Comparison of ENCODE assay signal across 9 cellular contexts in genomic region chr16:3170440-3171180, GRCh38. TPM values are rescaled to one million over a fixed set of nuclear protein-coding genes. Genes with fewer than 3 reads are reported as not detected.
DNase-seq lines count a peak whose midpoint lies in the region; ATAC-seq, FAIRE-seq and TF ChIP-seq lines count a peak whose summit lies in the region.
"Had no signal": no experiment of that assay in that cellular context is flagged by ENCODE, and none has a peak within 500 bp of the region (broad histone marks: within the 10 kb centered on the region; RNA-seq: fewer than 3 reads in every experiment).

No MANE protein-coding gene starts in this region.

- WGBS in HepG2 (ENCODE audit: low lambda C conversion rate): 4% methylated on average over 22 of the region's 53 CpGs

- no peak for TF ChIP-seq RAD21 in HepG2 (CRISPR knock-in tag; IDR thresholded peaks at IDR 0.05)

- H3K27ac ChIP-seq in 22Rv1: peak overlapping the region; percentile 30; the same call in 1 of the 2 replicates
- H3K27ac ChIP-seq in HepG2 (ENCODE audit: extremely low read length, insufficient read depth, low read length): no peak overlapping the region

- H3K9ac ChIP-seq in HepG2 (ENCODE audit: insufficient read depth, low read depth, low read length): peak overlapping the region; percentile 10; the same call in 1 of the 2 replicates

- H2AFZ ChIP-seq in HepG2 (ENCODE audit: low read length): no peak overlapping the region

- H3K36me3 Mint-ChIP-seq in activated naive CD4-positive, alpha-beta T cell treated with anti-CD3 and anti-CD28 coated beads, Interleukin-2, amount 50 U/mL, for 72 hours: peaks cover 0 to 5% of the 10 kb centered on the region in 2 donors

- no peak for TF ChIP-seq POLR2A in HepG2 (IDR thresholded peaks at IDR 0.05; ENCODE audit: insufficient read depth in 1 of 2, low read depth in 2 of 2, low read length in 2 of 2)

- TF ChIP-seq CTCF in 22Rv1 (IDR thresholded peaks at IDR 0.05) (no peak), HepG2 (CRISPR knock-in tag; IDR thresholded peaks at IDR 0.05) (no peak)

- peak; percentile 6 to 7 for ATAC-seq in activated naive CD4-positive, alpha-beta T cell treated with anti-CD3 and anti-CD28 coated beads, Interleukin-2, amount 50 U/mL, for 72 hours
- ATAC-seq in HepG2: peak; percentile 25
- ATAC-seq in HG03378 (IDR thresholded peaks at IDR 0.05; ENCODE audit: unreplicated experiment): no peak
- ATAC-seq in activated CD4-positive, CD25-positive, alpha-beta regulatory T cell treated with anti-CD3 and anti-CD28 coated beads, Interleukin-2, amount 50 U/mL, for 24 hours: no peak

- H3K27ac Mint-ChIP-seq in activated naive CD4-positive, alpha-beta T cell treated with anti-CD3 and anti-CD28 coated beads, Interleukin-2, amount 50 U/mL, for 72 hours: peak overlapping the region; percentile 84 to 96

- no peaks in the 10 kb centered on the region for H3K9me3 ChIP-seq in HepG2 (ENCODE audit: low read length)

- H3K4me2 ChIP-seq in HepG2 (ENCODE audit: low read depth, low read length): peak overlapping the region; percentile 94

- peak overlapping the region; percentile 58 for H3K4me3 ChIP-seq in H7 (ENCODE audit: insufficient read depth, low read depth, low read length)
- H3K4me3 ChIP-seq in HepG2 (replicated peaks in 1 of 3; ENCODE audit: insufficient read depth in 1 of 3, low read depth in 2 of 3, low read length in 3 of 3): peak overlapping the region; percentile 63 to 78 (median 77)

- H3K79me2 ChIP-seq in HepG2 (ENCODE audit: insufficient read depth, low read length): no peaks in the 10 kb centered on the region

- CTCF ChIA-PET in HepG2 (lab: Yijun Ruan, JAX; ENCODE audit: low intra/inter-chr PET ratio, low total read pairs): no interaction called here

- no peak for FAIRE-seq in HepG2 (lab: Jason Lieb, UNC)

- H4K20me1 ChIP-seq in HepG2 (ENCODE audit: insufficient read depth, low read length): no peaks in the 10 kb centered on the region

- DNase-seq in H7 (peak; percentile 77), HepG2 (ENCODE audit: low spot score) (no peak), occipital lobe (lab: John Stamatoyannopoulos, UW) (no peak), NCI-H226 (no peak)
- no peak for DNase-seq in activated naive CD4-positive, alpha-beta T cell treated with anti-CD3 and anti-CD28 coated beads, Interleukin-2, amount 50 U/mL, for 72 hours (ENCODE audit: low spot score in 2 of 2)

- in situ Hi-C loops in HepG2 (cut with HindIII; ENCODE audit: extremely low pct_ligation_motif_present, low pct_unique_long_range_greater_than_20kb): no loop called here

- peaks cover 23% of the 10 kb centered on the region for H3K27me3 ChIP-seq in H7 (ENCODE audit: control insufficient read depth, insufficient read depth, low read length)
- peaks cover 0 to 12% of the 10 kb centered on the region in 2 experiments; a peak in 1 of 5 replicates for H3K27me3 ChIP-seq in HepG2 (ENCODE audit: control insufficient read depth in 1 of 2, insufficient read depth in 2 of 2, low read length in 2 of 2)

- no peak for TF ChIP-seq EP300 in HepG2 (IDR thresholded peaks at IDR 0.05; ENCODE audit: low read depth in 2 of 2, low read length in 2 of 2)
- no peak for TF ChIP-seq EP300 in HepG2 (CRISPR knock-in tag; IDR thresholded peaks at IDR 0.05; ENCODE audit: borderline replicate concordance)

- H3K36me3 ChIP-seq in H7 (replicated peaks; ENCODE audit: control insufficient read depth, insufficient read depth, low read length): no peaks in the 10 kb centered on the region
- H3K36me3 ChIP-seq in HepG2 (replicated peaks in 1 of 2; ENCODE audit: control insufficient read depth in 1 of 2, insufficient read depth in 2 of 2, low read length in 2 of 2): no peaks in the 10 kb centered on the region

- no peaks in the 10 kb centered on the region for H3K9me3 Mint-ChIP-seq in activated naive CD4-positive, alpha-beta T cell treated with anti-CD3 and anti-CD28 coated beads, Interleukin-2, amount 50 U/mL, for 72 hours

- no TSS peak for BruUV-seq in HepG2 (replicated peaks; lab: Mats Ljungman, UMichigan)

- intact Hi-C loops in HepG2 (cut with micrococcal nuclease; ENCODE audit: unreplicated experiment): loop anchor here (2.0 to 5.0 kb wide), 2 partner anchors 18 to 38 kb away; no protein-coding TSS in a partner anchor

- POLR2A ChIA-PET in HepG2 (lab: Yijun Ruan, JAX): interaction anchor here (0.6 to 3.5 kb wide), 8 partner anchors 7 to 94 kb away, joined by 3 to 51 read pairs (median 14); partner anchors contain the start of genes OR1F1 and ZNF213

- peaks cover 61% of the 10 kb centered on the region for H3K4me1 ChIP-seq in HepG2 (ENCODE audit: insufficient read depth, low read length)

RNA-seq across cellular contexts. Expression of gene OR1F1, which starts 17.4 kb away (rescaled TPM):
- total RNA-seq in H7 (2014; rRNA removed; shearing (Covaris generic)): not detected in 2 replicates
- total RNA-seq in activated naive CD4-positive, alpha-beta T cell treated with anti-CD3 and anti-CD28 coated beads, Interleukin-2, amount 50 U/mL, for 72 hours: not detected
- total RNA-seq in HepG2 (2016; rRNA removed; fragmentation: Illumina TruSeq; extraction: Trizol) (not detected in 2 replicates), occipital lobe (0.78 TPM)
- total RNA-seq in HepG2 (2016; cell fraction: cytosol; rRNA removed; fragmentation: Illumina TruSeq; extraction: Trizol; ENCODE audit: low read depth): not detected in 2 replicates
- 0.15 TPM in 1 of 2 replicates, not detected in the other for total RNA-seq in HepG2 (2016; cell fraction: insoluble cytoplasmic fraction; rRNA removed; fragmentation: Illumina TruSeq; extraction: Trizol)
- not detected in 2 replicates for total RNA-seq in HepG2 (2016; cell fraction: membrane; rRNA removed; fragmentation: Illumina TruSeq; extraction: Trizol)
- not detected in 2 replicates for total RNA-seq in HepG2 (2016; cell fraction: nucleus; rRNA removed; fragmentation: Illumina TruSeq; extraction: Trizol)
- polyA plus RNA-seq in HepG2 (2011; rRNA removed): 0.90 and 0.97 TPM in 2 replicates
- polyA plus RNA-seq in HepG2 (2011; cell fraction: cytosol; rRNA removed): 0.94 and 1.1 TPM in 2 replicates
- 0.88 and 1.3 TPM in 2 replicates for polyA plus RNA-seq in HepG2 (2011; cell fraction: nucleus; rRNA removed)
- polyA plus RNA-seq in HepG2 (2012): 0.25 and 0.40 TPM in 2 replicates
- polyA plus RNA-seq in HepG2 (2016; cell fraction: cytosol; fragmentation: Illumina TruSeq; extraction: Trizol; ENCODE audit: low read depth): not detected in 2 replicates
- not detected in 2 replicates for polyA plus RNA-seq in HepG2 (2016; cell fraction: insoluble cytoplasmic fraction; fragmentation: Illumina TruSeq; extraction: Trizol; ENCODE audit: low read depth)
- polyA plus RNA-seq in HepG2 (2016; cell fraction: membrane; fragmentation: Illumina TruSeq; extraction: Trizol; ENCODE audit: low read depth): not detected in 2 replicates
- 0.53 TPM in 1 of 2 replicates, not detected in the other for polyA plus RNA-seq in HepG2 (2016; cell fraction: nucleus; fragmentation: Illumina TruSeq; extraction: Trizol; ENCODE audit: insufficient read depth, low read depth)
- polyA minus RNA-seq in HepG2 (2011; rRNA and poly(A)+ RNA removed; ENCODE audit: low replicate concordance): 4.7 and 5.0 TPM in 2 replicates
- 0.69 TPM in 1 of 2 replicates, not detected in the other for polyA minus RNA-seq in HepG2 (2011; cell fraction: cytosol; rRNA and poly(A)+ RNA removed)
- 0.64 TPM in 1 of 2 replicates, not detected in the other for polyA minus RNA-seq in HepG2 (2011; cell fraction: nucleus; rRNA and poly(A)+ RNA removed)
- total RNA-seq: T-helper 2 cell treated with Interferon-gamma antibody and Interleukin-4, amounts not matched to agents 100 ng/mL and 5 ng/mL, for 36 hours had no signal

RNA-seq across cellular contexts. Expression of gene ZNF213, which starts 35.8 kb away (rescaled TPM):
- total RNA-seq in H7 (2014; rRNA removed; shearing (Covaris generic)): 5.5 and 6.3 TPM in 2 replicates
- 1 to 10 TPM; 6.1 to 8.2 TPM for total RNA-seq in activated naive CD4-positive, alpha-beta T cell treated with anti-CD3 and anti-CD28 coated beads, Interleukin-2, amount 50 U/mL, for 72 hours
- total RNA-seq in HepG2 (2016; rRNA removed; fragmentation: Illumina TruSeq; extraction: Trizol) (0.97 and 1.2 TPM in 2 replicates), occipital lobe (8.3 TPM)
- total RNA-seq in HepG2 (2016; cell fraction: cytosol; rRNA removed; fragmentation: Illumina TruSeq; extraction: Trizol; ENCODE audit: low read depth): 0.51 and 0.71 TPM in 2 replicates
- 0.78 and 0.92 TPM in 2 replicates for total RNA-seq in HepG2 (2016; cell fraction: insoluble cytoplasmic fraction; rRNA removed; fragmentation: Illumina TruSeq; extraction: Trizol)
- 1.7 and 2.6 TPM in 2 replicates for total RNA-seq in HepG2 (2016; cell fraction: membrane; rRNA removed; fragmentation: Illumina TruSeq; extraction: Trizol)
- 0.78 and 1.0 TPM in 2 replicates for total RNA-seq in HepG2 (2016; cell fraction: nucleus; rRNA removed; fragmentation: Illumina TruSeq; extraction: Trizol)
- polyA plus RNA-seq in HepG2 (2011; rRNA removed): 0.59 and 0.77 TPM in 2 replicates
- 0.38 and 0.42 TPM in 2 replicates for polyA plus RNA-seq in HepG2 (2011; cell fraction: cytosol; rRNA removed)
- polyA plus RNA-seq in HepG2 (2011; cell fraction: nucleus; rRNA removed): 1.5 and 1.7 TPM in 2 replicates
- polyA plus RNA-seq in HepG2 (2012): 2.8 and 3.3 TPM in 2 replicates
- polyA plus RNA-seq in HepG2 (2016; cell fraction: cytosol; fragmentation: Illumina TruSeq; extraction: Trizol; ENCODE audit: low read depth): 1.4 and 1.9 TPM in 2 replicates
- 2.2 and 3.9 TPM in 2 replicates for polyA plus RNA-seq in HepG2 (2016; cell fraction: insoluble cytoplasmic fraction; fragmentation: Illumina TruSeq; extraction: Trizol; ENCODE audit: low read depth)
- 3.0 and 3.5 TPM in 2 replicates for polyA plus RNA-seq in HepG2 (2016; cell fraction: membrane; fragmentation: Illumina TruSeq; extraction: Trizol; ENCODE audit: low read depth)
- polyA plus RNA-seq in HepG2 (2016; cell fraction: nucleus; fragmentation: Illumina TruSeq; extraction: Trizol; ENCODE audit: insufficient read depth, low read depth): 2.6 and 3.8 TPM in 2 replicates
- polyA minus RNA-seq in HepG2 (2011; rRNA and poly(A)+ RNA removed; ENCODE audit: low replicate concordance): 1.5 and 2.3 TPM in 2 replicates
- 2.1 and 2.5 TPM in 2 replicates for polyA minus RNA-seq in HepG2 (2011; cell fraction: cytosol; rRNA and poly(A)+ RNA removed)
- polyA minus RNA-seq in HepG2 (2011; cell fraction: nucleus; rRNA and poly(A)+ RNA removed): 0.26 and 0.50 TPM in 2 replicates

RNA-seq across cellular contexts. Expression of gene ZNF205, which starts 58.2 kb away (rescaled TPM):
- 40.2 and 41.2 TPM in 2 replicates for total RNA-seq in H7 (2014; rRNA removed; shearing (Covaris generic))
- total RNA-seq in activated naive CD4-positive, alpha-beta T cell treated with anti-CD3 and anti-CD28 coated beads, Interleukin-2, amount 50 U/mL, for 72 hours: under 1 TPM in 1 of 2 donors, not detected in 1; 0.18 TPM
- total RNA-seq in HepG2 (2016; rRNA removed; fragmentation: Illumina TruSeq; extraction: Trizol) (6.7 and 10.2 TPM in 2 replicates), occipital lobe (18.9 TPM)
- total RNA-seq in HepG2 (2016; cell fraction: cytosol; rRNA removed; fragmentation: Illumina TruSeq; extraction: Trizol; ENCODE audit: low read depth): 5.8 and 5.9 TPM in 2 replicates
- total RNA-seq in HepG2 (2016; cell fraction: insoluble cytoplasmic fraction; rRNA removed; fragmentation: Illumina TruSeq; extraction: Trizol): 6.7 and 10.6 TPM in 2 replicates
- total RNA-seq in HepG2 (2016; cell fraction: membrane; rRNA removed; fragmentation: Illumina TruSeq; extraction: Trizol): 12.3 and 12.5 TPM in 2 replicates
- 5.2 and 5.8 TPM in 2 replicates for total RNA-seq in HepG2 (2016; cell fraction: nucleus; rRNA removed; fragmentation: Illumina TruSeq; extraction: Trizol)
- polyA plus RNA-seq in HepG2 (2011; rRNA removed): 5.8 and 6.5 TPM in 2 replicates
- 5.0 and 9.9 TPM in 2 replicates for polyA plus RNA-seq in HepG2 (2011; cell fraction: cytosol; rRNA removed)
- polyA plus RNA-seq in HepG2 (2011; cell fraction: nucleus; rRNA removed): 22.3 and 26.1 TPM in 2 replicates
- 4.5 and 5.5 TPM in 2 replicates for polyA plus RNA-seq in HepG2 (2012)
- 6.1 and 6.3 TPM in 2 replicates for polyA plus RNA-seq in HepG2 (2016; cell fraction: cytosol; fragmentation: Illumina TruSeq; extraction: Trizol; ENCODE audit: low read depth)
- 7.6 and 8.3 TPM in 2 replicates for polyA plus RNA-seq in HepG2 (2016; cell fraction: insoluble cytoplasmic fraction; fragmentation: Illumina TruSeq; extraction: Trizol; ENCODE audit: low read depth)
- polyA plus RNA-seq in HepG2 (2016; cell fraction: membrane; fragmentation: Illumina TruSeq; extraction: Trizol; ENCODE audit: low read depth): 8.5 and 10.4 TPM in 2 replicates
- 13.2 and 13.4 TPM in 2 replicates for polyA plus RNA-seq in HepG2 (2016; cell fraction: nucleus; fragmentation: Illumina TruSeq; extraction: Trizol; ENCODE audit: insufficient read depth, low read depth)
- 4.4 and 7.4 TPM in 2 replicates for polyA minus RNA-seq in HepG2 (2011; rRNA and poly(A)+ RNA removed; ENCODE audit: low replicate concordance)
- polyA minus RNA-seq in HepG2 (2011; cell fraction: cytosol; rRNA and poly(A)+ RNA removed): 2.8 and 3.6 TPM in 2 replicates
- polyA minus RNA-seq in HepG2 (2011; cell fraction: nucleus; rRNA and poly(A)+ RNA removed): 1.4 and 2.7 TPM in 2 replicates

Comparison
In these comparisons a context has a peak if more than half of its experiments do, and no peak if none do; other contexts are left out.
1. ATAC-seq: peak in activated naive CD4-positive, alpha-beta T cell treated with anti-CD3 and anti-CD28 coated beads, Interleukin-2, amount 50 U/mL, for 72 hours (2 of 2) and HepG2 (single experiment); none in HG03378 (single experiment) and activated CD4-positive, CD25-positive, alpha-beta regulatory T cell treated with anti-CD3 and anti-CD28 coated beads, Interleukin-2, amount 50 U/mL, for 24 hours (0 of 2).
2. RNA of gene ZNF205, which starts 58.2 kb away (total RNA-seq): 40.2 to 41.2 TPM in H7, 18.9 TPM in occipital lobe (single experiment) and 5.2 to 12.5 TPM in HepG2; 0.18 TPM in activated naive CD4-positive, alpha-beta T cell treated with anti-CD3 and anti-CD28 coated beads, Interleukin-2, amount 50 U/mL, for 72 hours; every median in the first group is over 4 times any median in the second.